20 cellular contexts compared by ENCODE assay signal in genomic region chr19:13210941-13211340, GRCh38.
DNase-seq lines count a peak whose midpoint lies in the region; ATAC-seq and TF ChIP-seq lines count a peak whose summit lies in the region.
"Had no signal": no experiment of that assay in that cellular context is flagged by ENCODE, and none has a peak within 500 bp of the region (broad histone marks: within the 10 kb centered on the region; RNA-seq: fewer than 3 reads in every experiment).

No MANE protein-coding gene starts in this region.

- H3K27me3 Mint-ChIP-seq in natural killer cell (ENCODE audit: low read depth in 2 of 2) (no peaks in the 10 kb centered on the region), memory B cell (no peaks in the 10 kb centered on the region)
- no peaks in the 10 kb centered on the region for H3K27me3 Mint-ChIP-seq in natural killer cell treated with Interleukin-12 subunit alpha and Interleukin-12 subunit beta and Interleukin-15 and Interleukin-18, amount 100 ng/mL, for 72 hours
- H3K27me3 Mint-ChIP-seq: CD4-positive, alpha-beta memory T cell had no signal

- H3K27ac Mint-ChIP-seq in natural killer cell (peak overlapping the region in 1 of 2 donors; percentile 10), memory B cell (peak overlapping the region; percentile 93)
- H3K27ac Mint-ChIP-seq in natural killer cell treated with Interleukin-12 subunit alpha and Interleukin-12 subunit beta and Interleukin-15 and Interleukin-18, amount 100 ng/mL, for 72 hours = peak overlapping the region in 1 of 2 donors; percentile 76

- POLR2A ChIA-PET in Panc1 (lab: Charles Lee) = no interaction called here

- H3K36me3 Mint-ChIP-seq in natural killer cell = no peaks in the 10 kb centered on the region
- H3K36me3 Mint-ChIP-seq in natural killer cell treated with Interleukin-12 subunit alpha and Interleukin-12 subunit beta and Interleukin-15 and Interleukin-18, amount 100 ng/mL, for 72 hours = no peaks in the 10 kb centered on the region
- no peaks in the 10 kb centered on the region for H3K36me3 Mint-ChIP-seq in memory B cell

- peak overlapping the region; percentile 63 for H3K4me3 Mint-ChIP-seq in natural killer cell
- H3K4me3 Mint-ChIP-seq in natural killer cell treated with Interleukin-12 subunit alpha and Interleukin-12 subunit beta and Interleukin-15 and Interleukin-18, amount 100 ng/mL, for 72 hours = no peak overlapping the region
- H3K4me3 Mint-ChIP-seq in memory B cell = peak overlapping the region; percentile 58

- H3K27me3 ChIP-seq in Panc1 (ENCODE audit: control insufficient read depth, insufficient read depth, low read length) = no peaks in the 10 kb centered on the region

- DNase-seq in natural killer cell (no peak), Panc1 (ENCODE audit: low read depth, low spot score) (no peak), memory B cell (ENCODE audit: low spot score in 2 of 2) (no peak), NCI-H446 (lab: John Stamatoyannopoulos, UW) (no peak), H4 (ENCODE audit: low spot score) (no peak), NCI-H82 treated with DMSO at 0.1 percent for 48 hours (lab: John Stamatoyannopoulos, UW; ENCODE audit: unreplicated experiment) (no peak)
- no peak for DNase-seq in natural killer cell treated with Interleukin-12 subunit alpha and Interleukin-12 subunit beta and Interleukin-15 and Interleukin-18, amount 100 ng/mL, for 72 hours (ENCODE audit: low spot score)
- DNase-seq: ACHN; AML-193; Calu3; CD4-positive, alpha-beta memory T cell; DMS53; MV-4-11; NCI-H1417; NCI-H1930; NCI-H2171; NCI-H748 treated with DMSO at 0.1 percent for 48 hours; SHP77; SK-N-SH had no signal

- in situ Hi-C loops in Panc1 (cut with HindIII; ENCODE audit: low pct_unique_long_range_greater_than_20kb, low sequenced_read_pairs) = no loop called here

- no peak for TF ChIP-seq CTCF in natural killer cell (IDR thresholded peaks at IDR 0.05)
- no peak for TF ChIP-seq CTCF in Panc1 (IDR thresholded peaks at IDR 0.05)

- CTCF ChIA-PET in Panc1 (lab: Charles Lee) = no interaction called here

- ATAC-seq in natural killer cell (no peak), Panc1 (peak; percentile 11; the same call in 1 of the 2 replicates), memory B cell (ENCODE audit: low read depth) (no peak)
- ATAC-seq in natural killer cell treated with Interleukin-12 subunit alpha and Interleukin-12 subunit beta and Interleukin-15 and Interleukin-18, amount 100 ng/mL, for 72 hours = no peak

- H3K4me1 Mint-ChIP-seq in natural killer cell (peaks cover 17 to 33% of the 10 kb centered on the region in 2 donors), memory B cell (peaks cover 42% of the 10 kb centered on the region)
- peaks cover 15 to 17% of the 10 kb centered on the region in 2 donors for H3K4me1 Mint-ChIP-seq in natural killer cell treated with Interleukin-12 subunit alpha and Interleukin-12 subunit beta and Interleukin-15 and Interleukin-18, amount 100 ng/mL, for 72 hours (ENCODE audit: low read depth in 2 of 2)

- H3K27ac ChIP-seq in Panc1 (ENCODE audit: low read length) = no peak overlapping the region

- no peaks in the 10 kb centered on the region for H3K9me3 ChIP-seq in Panc1 (ENCODE audit: control insufficient read depth, insufficient read depth, low read depth, low read length)
- H3K9me3 ChIP-seq: HAP-1, SK-N-SH had no signal

- no peak overlapping the region for H3K4me3 ChIP-seq in Panc1 (ENCODE audit: low read depth in 2 of 2, low read length in 2 of 2)
- H3K4me3 ChIP-seq: HAP-1 had no signal

- no peaks in the 10 kb centered on the region for H3K9me3 Mint-ChIP-seq in natural killer cell
- no peaks in the 10 kb centered on the region for H3K9me3 Mint-ChIP-seq in natural killer cell treated with Interleukin-12 subunit alpha and Interleukin-12 subunit beta and Interleukin-15 and Interleukin-18, amount 100 ng/mL, for 72 hours
- H3K9me3 Mint-ChIP-seq in memory B cell = no peaks in the 10 kb centered on the region
- H3K9me3 Mint-ChIP-seq: CD4-positive, alpha-beta memory T cell had no signal

- no peaks in the 10 kb centered on the region for H3K36me3 ChIP-seq in Panc1 (ENCODE audit: control insufficient read depth, insufficient read depth, low read length)
- H3K36me3 ChIP-seq: HAP-1 had no signal

- no peaks in the 10 kb centered on the region for H3K4me1 ChIP-seq in Panc1 (ENCODE audit: control insufficient read depth, insufficient read depth, low read length)
- H3K4me1 ChIP-seq: HAP-1 had no signal

- intact Hi-C loops in natural killer cell (cut with micrococcal nuclease) (no loop called here), Panc1 (cut with micrococcal nuclease; ENCODE audit: unreplicated experiment) (no loop called here)

- no TSS peak for BruUV-seq in Panc1 (replicated peaks; lab: Mats Ljungman, UMichigan)
